ENCODE assay signal across 30 cellular contexts in the genomic region with DNA sequence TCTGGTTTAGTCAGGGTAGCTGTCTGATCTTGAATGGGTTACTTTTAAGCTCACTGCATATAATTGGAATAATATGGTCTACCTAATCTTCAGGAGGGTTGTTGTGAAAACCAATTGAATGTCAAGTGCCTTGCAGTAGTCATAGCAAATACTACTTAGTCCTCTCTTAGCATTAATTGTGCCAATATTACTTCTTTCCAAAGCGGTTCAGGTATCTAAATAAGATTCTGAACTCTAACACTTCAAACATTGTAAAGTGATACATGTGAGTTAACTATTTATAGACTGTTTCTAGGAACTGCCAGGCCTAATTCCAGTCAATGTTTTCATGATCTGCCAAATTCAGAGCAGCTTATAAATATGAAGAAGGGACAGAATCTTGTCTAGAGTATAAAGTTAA.
"Had no signal": no experiment of that assay in that cellular context is flagged by ENCODE, and none has a peak within 500 bp of the region (broad histone marks: within the 10 kb centered on the region; RNA-seq: fewer than 3 reads in every experiment).

No MANE protein-coding gene starts in this region.

- DNase-seq: activated CD4-positive, alpha-beta T cell treated with anti-CD3 and anti-CD28 coated beads, Interleukin-2, amount 10 ng/mL, durations not matched to agents 24 days and 14 days; activated CD4-positive, alpha-beta T cell treated with anti-CD3 and anti-CD28 coated beads, Interleukin-2, amount 50 U/mL, for 4 hours; activated CD4-positive, CD25-positive, alpha-beta regulatory T cell; activated CD8-positive, alpha-beta T cell treated with anti-CD3 and anti-CD28 coated beads for 36 hours; activated effector memory CD4-positive, alpha-beta T cell treated with anti-CD3 and anti-CD28 coated beads, Interleukin-2, amount 50 U/mL, for 16 hours; activated naive CD4-positive, alpha-beta T cell; activated naive CD4-positive, alpha-beta T cell treated with anti-CD3 and anti-CD28 coated beads, Interleukin-2, amount 50 U/mL, for 16 hours; activated naive CD8-positive, alpha-beta T cell treated with anti-CD3 and anti-CD28 coated beads for 36 hours; activated T-cell treated with anti-CD3 and anti-CD28 coated beads, Interleukin-2, amount 50 U/mL, for 1 hour; activated T-cell treated with anti-CD3 and anti-CD28 coated beads, Interleukin-2, amount 50 U/mL, for 72 hours; amniotic stem cell; aorta; brain microvascular endothelial cell; NCI-H1105; NCI-H1417 treated with DMSO at 0.1 percent for 48 hours; NCI-H1694 treated with DMSO at 0.1 percent for 48 hours; NCI-H2081; NCI-H2227 treated with DMSO at 0.1 percent for 48 hours; NCI-H524 treated with DMSO at 0.1 percent for 48 hours; PC-9; SIG-M5; SW 1271; T1000; WERI-Rb-1 had no signal

- ATAC-seq: activated CD8-positive, alpha-beta T cell treated with anti-CD3 and anti-CD28 coated beads for 36 hours; activated T-cell treated with anti-CD3 and anti-CD28 coated beads, Interleukin-2, amount 50 U/mL, for 72 hours; activated T-helper 17 cell treated with anti-CD3 and anti-CD28 coated beads, Interleukin-2, amount 50 U/mL, for 72 hours; K562; Right ventricle myocardium inferior; SK-N-SH treated with all-trans-retinoic acid at 6 μM for 48 hours had no signal

- H3K27me3 ChIP-seq: brain microvascular endothelial cell, cardiac muscle cell had no signal

- H3K36me3 ChIP-seq: brain microvascular endothelial cell, cardiac muscle cell, WERI-Rb-1 had no signal

- H3K27ac ChIP-seq: brain microvascular endothelial cell, cardiac muscle cell, PC-9, RWPE1, WERI-Rb-1 had no signal

- H3K4me3 ChIP-seq: cardiac muscle cell, K562, PC-9 had no signal
